22 cellular contexts compared by ENCODE assay signal in genomic region chr9:127368852-127369402, GRCh38.
"Had no signal": no experiment of that assay in that cellular context is flagged by ENCODE, and none has a peak within 500 bp of the region (broad histone marks: within the 10 kb centered on the region; RNA-seq: fewer than 3 reads in every experiment).

No MANE protein-coding gene starts in this region.

- DNase-seq: activated CD4-positive, alpha-beta T cell treated with anti-CD3 and anti-CD28 coated beads for 4 hours; activated CD4-positive, alpha-beta T cell treated with anti-CD3 and anti-CD28 coated beads, Interleukin-2, amount 50 U/mL, for 48 hours; activated CD4-positive, CD25-positive, alpha-beta regulatory T cell; activated effector memory CD4-positive, alpha-beta T cell treated with Interleukin-2 at 50 U/mL for 16 hours; activated naive CD4-positive, alpha-beta T cell treated with anti-CD3 and anti-CD28 coated beads for 36 hours; activated naive CD8-positive, alpha-beta T cell treated with anti-CD3 and anti-CD28 coated beads, Interleukin-2, amount 10 ng/mL, durations not matched to agents 7 days and 5 days; activated T-cell treated with anti-CD3 and anti-CD28 coated beads, Interleukin-2, amount 50 U/mL, for 72 hours; amniotic stem cell; cerebellar nuclear complex; heart right ventricle; kidney; occipital lobe; stimulated activated CD4-positive, alpha-beta T cell treated with anti-CD3 and anti-CD28 coated beads, Interleukin-4, amount 100 ng/mL, for 24 hours; stimulated activated naive CD4-positive, alpha-beta T cell treated with Interleukin-2 at 50 U/mL for 16 hours; T1000; thyroid gland had no signal

- H3K4me1 Mint-ChIP-seq: activated naive CD8-positive, alpha-beta T cell treated with anti-CD3 and anti-CD28 coated beads, Interleukin-2, amount 10 ng/mL, durations not matched to agents 7 days and 5 days; memory B cell had no signal

- H3K9me3 Mint-ChIP-seq: activated naive CD4-positive, alpha-beta T cell treated with anti-CD3 and anti-CD28 coated beads for 36 hours; activated naive CD8-positive, alpha-beta T cell treated with anti-CD3 and anti-CD28 coated beads, Interleukin-2, amount 10 ng/mL, durations not matched to agents 7 days and 5 days; activated T-cell treated with anti-CD3 and anti-CD28 coated beads, Interleukin-2, amount 50 U/mL, for 72 hours; memory B cell; natural killer cell treated with Interleukin-12 subunit alpha and Interleukin-12 subunit beta and Interleukin-15 and Interleukin-18, amount 100 ng/mL, for 72 hours; T-helper 1 cell treated with Interleukin-12 subunit alpha and Interleukin-12 subunit beta and Interleukin-4 antibody, amounts not matched to agents 30 μg/mL and 1 μg/mL, for 36 hours had no signal

- H3K27me3 ChIP-seq: heart right ventricle, thyroid gland had no signal

- H3K4me3 ChIP-seq: coronary artery, thyroid gland had no signal

- ATAC-seq: activated T-cell treated with anti-CD3 and anti-CD28 coated beads, Interleukin-2, amount 50 U/mL, for 72 hours; natural killer cell treated with Interleukin-12 subunit alpha and Interleukin-12 subunit beta and Interleukin-15 and Interleukin-18, amount 100 ng/mL, for 72 hours had no signal

- H3K4me3 Mint-ChIP-seq: activated naive CD4-positive, alpha-beta T cell treated with anti-CD3 and anti-CD28 coated beads for 36 hours; activated naive CD8-positive, alpha-beta T cell treated with anti-CD3 and anti-CD28 coated beads, Interleukin-2, amount 10 ng/mL, durations not matched to agents 7 days and 5 days; activated T-cell treated with anti-CD3 and anti-CD28 coated beads, Interleukin-2, amount 50 U/mL, for 72 hours; memory B cell; natural killer cell treated with Interleukin-12 subunit alpha and Interleukin-12 subunit beta and Interleukin-15 and Interleukin-18, amount 100 ng/mL, for 72 hours; T-helper 1 cell treated with Interleukin-12 subunit alpha and Interleukin-12 subunit beta and Interleukin-4 antibody, amounts not matched to agents 30 μg/mL and 1 μg/mL, for 36 hours had no signal

- H3K9me3 ChIP-seq: heart right ventricle, thyroid gland had no signal

- H3K36me3 Mint-ChIP-seq: activated naive CD8-positive, alpha-beta T cell treated with anti-CD3 and anti-CD28 coated beads, Interleukin-2, amount 10 ng/mL, durations not matched to agents 7 days and 5 days; natural killer cell treated with Interleukin-12 subunit alpha and Interleukin-12 subunit beta and Interleukin-15 and Interleukin-18, amount 100 ng/mL, for 72 hours had no signal

- H3K27ac Mint-ChIP-seq: activated naive CD4-positive, alpha-beta T cell treated with anti-CD3 and anti-CD28 coated beads for 36 hours; activated naive CD8-positive, alpha-beta T cell treated with anti-CD3 and anti-CD28 coated beads, Interleukin-2, amount 10 ng/mL, durations not matched to agents 7 days and 5 days; activated T-cell treated with anti-CD3 and anti-CD28 coated beads, Interleukin-2, amount 50 U/mL, for 72 hours; memory B cell; natural killer cell treated with Interleukin-12 subunit alpha and Interleukin-12 subunit beta and Interleukin-15 and Interleukin-18, amount 100 ng/mL, for 72 hours; T-helper 1 cell treated with Interleukin-12 subunit alpha and Interleukin-12 subunit beta and Interleukin-4 antibody, amounts not matched to agents 30 μg/mL and 1 μg/mL, for 36 hours had no signal

- FAIRE-seq: bronchial epithelial cell, endometrium, kidney had no signal

- H3K36me3 ChIP-seq: thyroid gland had no signal

- H3K4me1 ChIP-seq: thyroid gland had no signal

- H3K27ac ChIP-seq: thyroid gland had no signal
